Comparison of ENCODE assay signal across 1 cellular context in genomic region chr10:23381298-23381697, GRCh38.
TF ChIP-seq lines count a peak whose summit lies in the region.

No MANE protein-coding gene starts in this region.

TF ChIP-seq in SK-N-SH treated with all-trans-retinoic acid at 6 μM for 48 hours, 23 proteins besides CTCF, POLR2A, EP300 and RAD21 (continued from another document):
- TF ChIP-seq TSHZ2 (CRISPR knock-in tag; IDR thresholded peaks at IDR 0.05) (no peak), GLIS3 (CRISPR knock-in tag; IDR thresholded peaks at IDR 0.05) (no peak), ZNF8 (CRISPR knock-in tag; IDR thresholded peaks at IDR 0.05) (no peak)
